ENCODE assay signal across 27 cellular contexts in genomic region chr6:95159557-95159956, GRCh38.
"Had no signal": no experiment of that assay in that cellular context is flagged by ENCODE, and none has a peak within 500 bp of the region (broad histone marks: within the 10 kb centered on the region; RNA-seq: fewer than 3 reads in every experiment).

No MANE protein-coding gene starts in this region.

- ATAC-seq: activated naive CD4-positive, alpha-beta T cell treated with anti-CD3 and anti-CD28 coated beads, Interleukin-2, amount 50 U/mL, for 72 hours; activated naive CD8-positive, alpha-beta T cell treated with anti-CD3 and anti-CD28 coated beads, Interleukin-2, amount 50 U/mL, for 24 hours; activated T-cell treated with anti-CD3 and anti-CD28 coated beads, Interleukin-2, amount 50 U/mL, for 4 hours; activated T-cell treated with anti-CD3 and anti-CD28 coated beads, Interleukin-2, amount 50 U/mL, for 72 hours; activated T-helper 17 cell treated with anti-CD3 and anti-CD28 coated beads, Interleukin-2, amount 50 U/mL, for 72 hours; body of pancreas had no signal

- DNase-seq: activated effector memory CD4-positive, alpha-beta T cell treated with anti-CD3 and anti-CD28 coated beads, Interleukin-2, amount 50 U/mL, for 16 hours; activated effector memory CD4-positive, alpha-beta T cell treated with Interleukin-2 at 50 U/mL for 16 hours; activated gamma-delta T cell; activated gamma-delta T cell treated with Interleukin-2 at 50 U/mL for 16 hours; activated naive CD4-positive, alpha-beta T cell; activated naive CD4-positive, alpha-beta T cell treated with anti-CD3 and anti-CD28 coated beads for 36 hours; activated naive CD4-positive, alpha-beta T cell treated with anti-CD3 and anti-CD28 coated beads, Interleukin-2, amount 10 ng/mL, durations not matched to agents 7 days and 5 days; activated naive CD4-positive, alpha-beta T cell treated with anti-CD3 and anti-CD28 coated beads, Interleukin-2, amount 50 U/mL, for 16 hours; activated naive CD4-positive, alpha-beta T cell treated with Interleukin-2 at 50 U/mL for 16 hours; activated naive CD8-positive, alpha-beta T cell treated with anti-CD3 and anti-CD28 coated beads for 36 hours; activated naive CD8-positive, alpha-beta T cell treated with anti-CD3 and anti-CD28 coated beads, Interleukin-2, amount 10 ng/mL, durations not matched to agents 7 days and 5 days; activated naive CD8-positive, alpha-beta T cell treated with anti-CD3 and anti-CD28 coated beads, Interleukin-2, amount 50 U/mL, for 24 hours; activated T-cell treated with anti-CD3 and anti-CD28 coated beads, Interleukin-2, amount 50 U/mL, for 4 hours; activated T-cell treated with anti-CD3 and anti-CD28 coated beads, Interleukin-2, amount 50 U/mL, for 48 hours; activated T-cell treated with anti-CD3 and anti-CD28 coated beads, Interleukin-2, amount 50 U/mL, for 72 hours; adrenal gland; amniotic stem cell; amygdala; aorta; body of pancreas; brain microvascular endothelial cell; caudate nucleus; central memory CD4-positive, alpha-beta T cell; cerebellar nuclear complex; colonic mucosa had no signal
